Comparison of ENCODE assay signal across 8 cellular contexts in genomic region chr9:112793213-112793810, GRCh38. TPM values are rescaled to one million over a fixed set of nuclear protein-coding genes. Genes with fewer than 3 reads are reported as not detected.
A peak's percentile ranks its signal among the peaks of the same experiment; 100 is the strongest.
DNase-seq lines count a peak whose midpoint lies in the region; ATAC-seq and TF ChIP-seq lines count a peak whose summit lies in the region.

No MANE protein-coding gene starts in this region.

- peak; percentile 29 for DNase-seq in GF-D8 (lab: John Stamatoyannopoulos, UW)
- peak; percentile 66 for DNase-seq in HEK293T (ENCODE audit: extremely low spot score)
- DNase-seq in NCI-H1694 treated with DMSO at 0.1 percent for 48 hours (lab: John Stamatoyannopoulos, UW) = peak; percentile 25
- DNase-seq in activated CD4-positive, CD25-positive, alpha-beta regulatory T cell treated with anti-CD3 and anti-CD28 coated beads, Interleukin-2, amount 50 U/mL, for 16 hours (ENCODE audit: low read depth, low spot score) = peak; percentile 57
- peak in 56 of 61 donors; percentile 4 to 77 (median 44) for DNase-seq in caudate nucleus (lab: John Stamatoyannopoulos, UW)
- DNase-seq in left lobe of liver (ENCODE audit: low spot score) = peak; percentile 73
- peak; percentile 75 for DNase-seq in stimulated activated CD8-positive, alpha-beta memory T cell treated with anti-CD3 and anti-CD28 coated beads, Interleukin-15, amount 100 ng/mL, for 1 hour (ENCODE audit: low read depth)
- DNase-seq in NCI-H128 (lab: John Stamatoyannopoulos, UW; ENCODE audit: unreplicated experiment) = no peak

- POLR2A ChIA-PET in HEK293T (lab: Yijun Ruan, JAX) = interaction anchor here (0.6 to 1.1 kb wide), 3 partner anchors 10 to 307 kb away, joined by 3 read pairs; partner anchors contain the start of genes INIP and KIAA1958

- no peak overlapping the region for H3K27ac ChIP-seq in caudate nucleus (ENCODE audit: low read depth, low read length)

- peak; percentile 98 for ATAC-seq in left lobe of liver

- CTCF ChIA-PET in HEK293T (lab: Yijun Ruan, JAX) = interaction anchor here (0.7 to 1.1 kb wide), 6 partner anchors 9 to 349 kb away, joined by 3 to 7 read pairs (median 4); no protein-coding TSS in a partner anchor

TF ChIP-seq in HEK293T, 16 proteins besides CTCF, POLR2A, EP300 and RAD21:
- no peak for TF ChIP-seq L3MBTL2 (conservative IDR thresholded peaks at IDR 0.05)
- TF ChIP-seq BHLHE40 (IDR thresholded peaks at IDR 0.05; ENCODE audit: borderline replicate concordance) = no peak
- no peak for TF ChIP-seq FOXM1 (IDR thresholded peaks at IDR 0.05; ENCODE audit: borderline replicate concordance)
- TF ChIP-seq SP1 (IDR thresholded peaks at IDR 0.05) = no peak
- TF ChIP-seq NFRKB (IDR thresholded peaks at IDR 0.05) = no peak
- TF ChIP-seq FOXK2 (IDR thresholded peaks at IDR 0.05) = no peak
- TF ChIP-seq SUZ12 (IDR thresholded peaks at IDR 0.05) = no peak
- TF ChIP-seq PKNOX1 (IDR thresholded peaks at IDR 0.05) = no peak
- no peak for TF ChIP-seq HDGF (IDR thresholded peaks at IDR 0.05; ENCODE audit: borderline replicate concordance)
- TF ChIP-seq ZNF384 (IDR thresholded peaks at IDR 0.05) = no peak
- TF ChIP-seq LEF1 (IDR thresholded peaks at IDR 0.05; ENCODE audit: borderline replicate concordance) = no peak
- no peak for TF ChIP-seq ARNT (IDR thresholded peaks at IDR 0.05)
- no peak for TF ChIP-seq ELF4 (IDR thresholded peaks at IDR 0.05)
- no peak for TF ChIP-seq FOXA1 (IDR thresholded peaks at IDR 0.05)
- no peak for TF ChIP-seq CTBP1 (IDR thresholded peaks at IDR 0.05; ENCODE audit: borderline replicate concordance)
- TF ChIP-seq TARDBP (IDR thresholded peaks at IDR 0.05) = no peak

RNA-seq across cellular contexts. Expression of gene SNX30, which starts 42.8 kb away (rescaled TPM):
- total RNA-seq in left lobe of liver = 6.0 TPM
